1 cellular context compared by ENCODE assay signal in genomic region chr3:30640856-30641255, GRCh38.
A peak's percentile ranks its signal among the peaks of the same experiment; 100 is the strongest.
TF ChIP-seq lines count a peak whose summit lies in the region.

No MANE protein-coding gene starts in this region.

TF ChIP-seq in HepG2, 621 proteins besides CTCF, POLR2A, EP300 and RAD21 (continued from another document):
- TF ChIP-seq, protein P1, sequence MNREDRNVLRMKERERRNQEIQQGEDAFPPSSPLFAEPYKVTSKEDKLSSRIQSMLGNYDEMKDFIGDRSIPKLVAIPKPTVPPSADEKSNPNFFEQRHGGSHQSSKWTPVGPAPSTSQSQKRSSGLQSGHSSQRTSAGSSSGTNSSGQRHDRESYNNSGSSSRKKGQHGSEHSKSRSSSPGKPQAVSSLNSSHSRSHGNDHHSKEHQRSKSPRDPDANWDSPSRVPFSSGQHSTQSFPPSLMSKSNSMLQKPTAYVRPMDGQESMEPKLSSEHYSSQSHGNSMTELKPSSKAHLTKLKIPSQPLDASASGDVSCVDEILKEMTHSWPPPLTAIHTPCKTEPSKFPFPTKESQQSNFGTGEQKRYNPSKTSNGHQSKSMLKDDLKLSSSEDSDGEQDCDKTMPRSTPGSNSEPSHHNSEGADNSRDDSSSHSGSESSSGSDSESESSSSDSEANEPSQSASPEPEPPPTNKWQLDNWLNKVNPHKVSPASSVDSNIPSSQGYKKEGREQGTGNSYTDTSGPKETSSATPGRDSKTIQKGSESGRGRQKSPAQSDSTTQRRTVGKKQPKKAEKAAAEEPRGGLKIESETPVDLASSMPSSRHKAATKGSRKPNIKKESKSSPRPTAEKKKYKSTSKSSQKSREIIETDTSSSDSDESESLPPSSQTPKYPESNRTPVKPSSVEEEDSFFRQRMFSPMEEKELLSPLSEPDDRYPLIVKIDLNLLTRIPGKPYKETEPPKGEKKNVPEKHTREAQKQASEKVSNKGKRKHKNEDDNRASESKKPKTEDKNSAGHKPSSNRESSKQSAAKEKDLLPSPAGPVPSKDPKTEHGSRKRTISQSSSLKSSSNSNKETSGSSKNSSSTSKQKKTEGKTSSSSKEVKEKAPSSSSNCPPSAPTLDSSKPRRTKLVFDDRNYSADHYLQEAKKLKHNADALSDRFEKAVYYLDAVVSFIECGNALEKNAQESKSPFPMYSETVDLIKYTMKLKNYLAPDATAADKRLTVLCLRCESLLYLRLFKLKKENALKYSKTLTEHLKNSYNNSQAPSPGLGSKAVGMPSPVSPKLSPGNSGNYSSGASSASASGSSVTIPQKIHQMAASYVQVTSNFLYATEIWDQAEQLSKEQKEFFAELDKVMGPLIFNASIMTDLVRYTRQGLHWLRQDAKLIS (CRISPR knock-in tag; IDR thresholded peaks at IDR 0.05) = 0 out of 2 replicates have a peak, but pooled peaks have one; percentile 59
- TF ChIP-seq RBM22 (optimal IDR thresholded peaks at IDR 0.05; ENCODE audit: low read length) = peak; percentile 96
- no peak for TF ChIP-seq ZNF225 (CRISPR knock-in tag; IDR thresholded peaks at IDR 0.05)
